In genomic region chr2:47778698-47779415, GRCh38 we compare ENCODE assay signal across 17 cellular contexts. TPM values are rescaled to one million over a fixed set of nuclear protein-coding genes. Genes with fewer than 3 reads are reported as not detected.
DNase-seq lines count a peak whose midpoint lies in the region; ATAC-seq, FAIRE-seq and TF ChIP-seq lines count a peak whose summit lies in the region.
"Had no signal": no experiment of that assay in that cellular context is flagged by ENCODE, and none has a peak within 500 bp of the region (broad histone marks: within the 10 kb centered on the region; RNA-seq: fewer than 3 reads in every experiment).

No MANE protein-coding gene starts in this region.

- DNase-seq in HepG2 (ENCODE audit: low spot score) (no peak), right lobe of liver (no peak), left kidney (ENCODE audit: low read depth, low spot score) (peak; percentile 84), progenitor cell of endocrine pancreas (ENCODE audit: low spot score, unreplicated experiment) (no peak), Kasumi-1 (lab: John Stamatoyannopoulos, UW) (no peak)
- no peak for DNase-seq in stimulated activated naive CD8-positive, alpha-beta T cell treated with anti-CD3 and anti-CD28 coated beads, Interleukin-15, Interleukin-2, amounts not matched to agents 100 U/mL and 50 U/mL, for 24 hours
- DNase-seq: 8988T; AML-193; Caco-2; CD8-positive, alpha-beta memory T cell; DND-41; GDM1; GOT3; H9 had no signal

- peak overlapping the region; percentile 89 for H3K27ac Mint-ChIP-seq in progenitor cell of endocrine pancreas

- no peak for ATAC-seq in HepG2
- no peak for ATAC-seq in right lobe of liver
- no peak for ATAC-seq in stimulated activated naive CD8-positive, alpha-beta T cell treated with anti-CD3 and anti-CD28 coated beads, Interleukin-15, Interleukin-2, amounts not matched to agents 100 U/mL and 50 U/mL, for 24 hours
- ATAC-seq in GM21381 (IDR thresholded peaks at IDR 0.05; ENCODE audit: unreplicated experiment): no peak

- no peak overlapping the region for H2AFZ ChIP-seq in HepG2 (ENCODE audit: low read length)

- no peak for FAIRE-seq in HepG2 (lab: Jason Lieb, UNC)
- FAIRE-seq: GM12892 had no signal

- in situ Hi-C loops in HepG2 (cut with HindIII; ENCODE audit: extremely low pct_ligation_motif_present, low pct_unique_long_range_greater_than_20kb): no loop called here

- H3K9me3 ChIP-seq in HepG2 (ENCODE audit: low read length) (no peaks in the 10 kb centered on the region), right lobe of liver (no peaks in the 10 kb centered on the region)
- H3K9me3 ChIP-seq: BLaER1, Caco-2 had no signal

- TF ChIP-seq POLR2A in HepG2 (IDR thresholded peaks at IDR 0.05; ENCODE audit: insufficient read depth in 1 of 2, low read depth in 2 of 2, low read length in 2 of 2) (no peak), right lobe of liver (IDR thresholded peaks at IDR 0.05) (no peak)

- H3K27me3 Mint-ChIP-seq in progenitor cell of endocrine pancreas: no peaks in the 10 kb centered on the region
- H3K27me3 Mint-ChIP-seq: CD8-positive, alpha-beta memory T cell had no signal

- H3K9ac ChIP-seq in HepG2 (ENCODE audit: insufficient read depth, low read depth, low read length): no peak overlapping the region
- H3K9ac ChIP-seq: BLaER1 had no signal

- no peak overlapping the region for H3K4me3 Mint-ChIP-seq in progenitor cell of endocrine pancreas (ENCODE audit: low read depth)
- H3K4me3 Mint-ChIP-seq: H9 had no signal

- TF ChIP-seq EP300 in HepG2 (IDR thresholded peaks at IDR 0.05; ENCODE audit: low read depth in 2 of 2, low read length in 2 of 2): no peak
- TF ChIP-seq EP300 in HepG2 (CRISPR knock-in tag; IDR thresholded peaks at IDR 0.05; ENCODE audit: borderline replicate concordance): no peak

- no TSS peak for BruUV-seq in HepG2 (replicated peaks; lab: Mats Ljungman, UMichigan)

- no peak for TF ChIP-seq CTCF in HepG2 (CRISPR knock-in tag; IDR thresholded peaks at IDR 0.05)
- TF ChIP-seq CTCF in right lobe of liver (IDR thresholded peaks at IDR 0.05): no peak
- TF ChIP-seq CTCF in progenitor cell of endocrine pancreas (IDR thresholded peaks at IDR 0.05; ENCODE audit: unreplicated experiment): no peak

- H3K9me3 Mint-ChIP-seq in progenitor cell of endocrine pancreas (ENCODE audit: low read depth): no peaks in the 10 kb centered on the region
- H3K9me3 Mint-ChIP-seq: CD8-positive, alpha-beta memory T cell; H9 had no signal

- H3K4me2 ChIP-seq in HepG2 (ENCODE audit: low read depth, low read length): no peak overlapping the region

- no peak for TF ChIP-seq RAD21 in HepG2 (CRISPR knock-in tag; IDR thresholded peaks at IDR 0.05)

- CTCF ChIA-PET in HepG2 (lab: Yijun Ruan, JAX; ENCODE audit: low intra/inter-chr PET ratio, low total read pairs): no interaction called here

- H3K27ac ChIP-seq in HepG2 (ENCODE audit: extremely low read length, insufficient read depth, low read length) (no peak overlapping the region), right lobe of liver (no peak overlapping the region)
- H3K27ac ChIP-seq: BLaER1 had no signal

- no peak overlapping the region for H3K4me3 ChIP-seq in HepG2 (replicated peaks in 1 of 3; ENCODE audit: insufficient read depth in 1 of 3, low read depth in 2 of 3, low read length in 3 of 3)
- H3K4me3 ChIP-seq in right lobe of liver: no peak overlapping the region
- H3K4me3 ChIP-seq: BLaER1 had no signal

- H3K36me3 ChIP-seq in HepG2 (replicated peaks in 1 of 2; ENCODE audit: control insufficient read depth in 1 of 2, insufficient read depth in 2 of 2, low read length in 2 of 2) (no peaks in the 10 kb centered on the region), right lobe of liver (no peaks in the 10 kb centered on the region)

- peaks cover 24% of the 10 kb centered on the region for H3K4me1 Mint-ChIP-seq in progenitor cell of endocrine pancreas (ENCODE audit: low read depth)

- H3K4me1 ChIP-seq in HepG2 (ENCODE audit: insufficient read depth, low read length): peaks cover 25% of the 10 kb centered on the region
- H3K4me1 ChIP-seq in right lobe of liver: peaks cover 0 to 4% (median 0%) of the 10 kb centered on the region in 4 donors

- peaks cover under 1% of the 10 kb centered on the region; the same call in 1 of the 2 replicates for H4K20me1 ChIP-seq in HepG2 (ENCODE audit: insufficient read depth, low read length)

- H3K27me3 ChIP-seq in HepG2 (ENCODE audit: control insufficient read depth in 1 of 2, insufficient read depth in 2 of 2, low read length in 2 of 2) (peaks cover 0 to 28% of the 10 kb centered on the region in 2 experiments; a peak in 3 of 5 replicates), right lobe of liver (no peaks in the 10 kb centered on the region)
- H3K27me3 ChIP-seq: BLaER1 had no signal

- H3K36me3 Mint-ChIP-seq in progenitor cell of endocrine pancreas (ENCODE audit: insufficient read depth): no peaks in the 10 kb centered on the region

- intact Hi-C loops in HepG2 (cut with micrococcal nuclease; ENCODE audit: unreplicated experiment) (no loop called here), right lobe of liver (cut with DNase I) (no loop called here)

- 52% methylated on average over 8 of the region's 8 CpGs for WGBS in HepG2 (ENCODE audit: low lambda C conversion rate)
- 86% methylated on average over 8 of the region's 8 CpGs for WGBS in right lobe of liver (ENCODE audit: insufficient coverage, low coverage, low lambda C conversion rate, missing lambda C conversion rate)

- POLR2A ChIA-PET in HepG2 (lab: Yijun Ruan, JAX): no interaction called here

- peaks cover 1% of the 10 kb centered on the region for H3K79me2 ChIP-seq in HepG2 (ENCODE audit: insufficient read depth, low read length)

TF ChIP-seq in HepG2, 621 proteins besides CTCF, POLR2A, EP300 and RAD21:
- TF ChIP-seq ASH2L (IDR thresholded peaks at IDR 0.05; ENCODE audit: insufficient read length, low read depth, low read length) (no peak), ZNF121 (CRISPR knock-in tag; IDR thresholded peaks at IDR 0.05) (0 out of 2 replicates have a peak, but pooled peaks have one; percentile 39), ZNF598 (CRISPR knock-in tag; IDR thresholded peaks at IDR 0.05; ENCODE audit: borderline replicate concordance) (no peak), ZNF260 (CRISPR knock-in tag; IDR thresholded peaks at IDR 0.05; ENCODE audit: borderline replicate concordance, low read depth) (no peak)
- TF ChIP-seq, protein P1, sequence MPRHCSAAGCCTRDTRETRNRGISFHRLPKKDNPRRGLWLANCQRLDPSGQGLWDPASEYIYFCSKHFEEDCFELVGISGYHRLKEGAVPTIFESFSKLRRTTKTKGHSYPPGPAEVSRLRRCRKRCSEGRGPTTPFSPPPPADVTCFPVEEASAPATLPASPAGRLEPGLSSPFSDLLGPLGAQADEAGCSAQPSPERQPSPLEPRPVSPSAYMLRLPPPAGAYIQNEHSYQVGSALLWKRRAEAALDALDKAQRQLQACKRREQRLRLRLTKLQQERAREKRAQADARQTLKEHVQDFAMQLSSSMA (CRISPR knock-in tag; IDR thresholded peaks at IDR 0.05): no peak
- TF ChIP-seq, protein P2, sequence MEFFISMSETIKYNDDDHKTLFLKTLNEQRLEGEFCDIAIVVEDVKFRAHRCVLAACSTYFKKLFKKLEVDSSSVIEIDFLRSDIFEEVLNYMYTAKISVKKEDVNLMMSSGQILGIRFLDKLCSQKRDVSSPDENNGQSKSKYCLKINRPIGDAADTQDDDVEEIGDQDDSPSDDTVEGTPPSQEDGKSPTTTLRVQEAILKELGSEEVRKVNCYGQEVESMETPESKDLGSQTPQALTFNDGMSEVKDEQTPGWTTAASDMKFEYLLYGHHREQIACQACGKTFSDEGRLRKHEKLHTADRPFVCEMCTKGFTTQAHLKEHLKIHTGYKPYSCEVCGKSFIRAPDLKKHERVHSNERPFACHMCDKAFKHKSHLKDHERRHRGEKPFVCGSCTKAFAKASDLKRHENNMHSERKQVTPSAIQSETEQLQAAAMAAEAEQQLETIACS (CRISPR knock-in tag; IDR thresholded peaks at IDR 0.05): no peak

RNA-seq across cellular contexts. Expression of gene MSH6, which starts 4.1 kb away (rescaled TPM):
- total RNA-seq in HepG2 (2016; rRNA removed; fragmentation: Illumina TruSeq; extraction: Trizol) (113 and 168 TPM in 2 replicates), right lobe of liver (10 to 100 TPM; 19.7 to 34.7 (median 23.0) TPM), progenitor cell of endocrine pancreas (154 and 163 TPM in 2 replicates)
- 5.9 and 6.7 TPM in 2 replicates for total RNA-seq in HepG2 (2016; cell fraction: cytosol; rRNA removed; fragmentation: Illumina TruSeq; extraction: Trizol; ENCODE audit: low read depth)
- 111 and 163 TPM in 2 replicates for total RNA-seq in HepG2 (2016; cell fraction: insoluble cytoplasmic fraction; rRNA removed; fragmentation: Illumina TruSeq; extraction: Trizol)
- total RNA-seq in HepG2 (2016; cell fraction: membrane; rRNA removed; fragmentation: Illumina TruSeq; extraction: Trizol): 14.7 and 15.3 TPM in 2 replicates
- total RNA-seq in HepG2 (2016; cell fraction: nucleus; rRNA removed; fragmentation: Illumina TruSeq; extraction: Trizol): 64.0 and 69.2 TPM in 2 replicates
- 18.1 and 20.8 TPM in 2 replicates for polyA plus RNA-seq in HepG2 (2011; rRNA removed)
- 9.8 and 13.1 TPM in 2 replicates for polyA plus RNA-seq in HepG2 (2011; cell fraction: cytosol; rRNA removed)
- polyA plus RNA-seq in HepG2 (2011; cell fraction: nucleus; rRNA removed): 12.9 and 13.6 TPM in 2 replicates
- 27.8 and 54.9 TPM in 2 replicates for polyA plus RNA-seq in HepG2 (2012)
- polyA plus RNA-seq in HepG2 (2016; cell fraction: cytosol; fragmentation: Illumina TruSeq; extraction: Trizol; ENCODE audit: low read depth): 0.76 and 1.1 TPM in 2 replicates
- polyA plus RNA-seq in HepG2 (2016; cell fraction: insoluble cytoplasmic fraction; fragmentation: Illumina TruSeq; extraction: Trizol; ENCODE audit: low read depth): 91.7 and 97.3 TPM in 2 replicates
- 2.1 and 3.5 TPM in 2 replicates for polyA plus RNA-seq in HepG2 (2016; cell fraction: membrane; fragmentation: Illumina TruSeq; extraction: Trizol; ENCODE audit: low read depth)
- polyA plus RNA-seq in HepG2 (2016; cell fraction: nucleus; fragmentation: Illumina TruSeq; extraction: Trizol; ENCODE audit: insufficient read depth, low read depth): 63.1 and 63.5 TPM in 2 replicates
- 14.9 and 32.3 TPM in 2 replicates for polyA minus RNA-seq in HepG2 (2011; rRNA and poly(A)+ RNA removed; ENCODE audit: low replicate concordance)
- polyA minus RNA-seq in HepG2 (2011; cell fraction: cytosol; rRNA and poly(A)+ RNA removed): 31.4 and 36.9 TPM in 2 replicates
- polyA minus RNA-seq in HepG2 (2011; cell fraction: nucleus; rRNA and poly(A)+ RNA removed): 36.4 and 40.2 TPM in 2 replicates
